Comparison of ENCODE assay signal across 1 cellular context in the genomic region with DNA sequence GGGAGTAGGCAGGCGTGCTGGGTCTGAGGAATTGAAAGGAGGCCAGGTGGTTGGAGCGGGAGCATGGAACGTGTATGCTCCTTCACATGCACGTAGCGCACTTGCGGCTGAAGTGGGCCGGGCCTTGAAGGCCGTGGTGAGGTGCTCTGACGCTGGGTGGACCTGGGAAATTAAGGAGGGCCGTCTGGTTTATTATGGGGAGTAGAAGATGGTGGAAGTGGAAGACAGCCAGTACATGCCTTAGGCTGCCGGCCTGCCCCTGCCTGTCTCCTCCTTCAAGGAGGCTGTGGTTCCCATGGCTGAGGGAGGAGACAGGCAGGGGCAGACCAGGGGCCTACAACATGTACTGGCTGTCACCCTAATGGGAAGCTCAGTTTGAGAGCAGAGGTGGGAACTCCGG.
TF ChIP-seq lines count a peak whose summit lies in the region.

No MANE protein-coding gene starts in this region.

TF ChIP-seq in GM12878, 131 proteins besides CTCF, POLR2A, EP300 and RAD21:
- no peak for TF ChIP-seq ESRRA (IDR thresholded peaks at IDR 0.05; ENCODE audit: low read length)
- TF ChIP-seq POLR2AphosphoS5 (IDR thresholded peaks at IDR 0.05; ENCODE audit: low read length), result 0 out of 2 replicates have a peak, but pooled peaks have one; percentile 16
- TF ChIP-seq SMARCA5 (IDR thresholded peaks at IDR 0.05), result no peak
